In the genomic region with DNA sequence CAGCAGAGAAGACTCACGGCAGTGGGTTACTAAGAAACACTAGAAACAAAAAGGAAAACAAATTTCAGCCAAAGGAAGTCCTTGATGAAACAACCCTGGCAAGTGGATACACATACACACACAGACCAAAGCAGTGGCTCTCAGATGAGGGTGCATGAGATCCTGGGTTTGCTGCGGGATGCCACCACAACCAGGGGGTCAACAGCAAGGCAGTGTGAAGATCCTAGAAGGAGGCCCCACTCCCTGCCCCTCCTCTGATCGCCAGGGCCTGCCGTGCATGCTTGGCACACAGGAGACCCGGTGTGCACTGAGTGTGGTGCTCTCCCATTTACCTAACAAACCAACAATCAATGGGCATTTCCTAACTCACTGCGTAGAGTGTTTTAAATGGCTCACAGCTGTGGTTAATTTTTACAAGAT, we compare ENCODE assay signal across 1 cellular context.
TF ChIP-seq lines count a peak whose summit lies in the region.

No MANE protein-coding gene starts in this region.

TF ChIP-seq in HCT116, 20 proteins besides CTCF, POLR2A, EP300 and RAD21 (continued from another document):
- TF ChIP-seq, protein P1, sequence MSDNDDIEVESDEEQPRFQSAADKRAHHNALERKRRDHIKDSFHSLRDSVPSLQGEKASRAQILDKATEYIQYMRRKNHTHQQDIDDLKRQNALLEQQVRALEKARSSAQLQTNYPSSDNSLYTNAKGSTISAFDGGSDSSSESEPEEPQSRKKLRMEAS (IDR thresholded peaks at IDR 0.05) = no peak
- TF ChIP-seq ZFX (IDR thresholded peaks at IDR 0.05) (no peak), EGR1 (IDR thresholded peaks at IDR 0.05; ENCODE audit: low read depth) (no peak)
TF ChIP-seq in HCT116: peak in this region for 0.
